Comparison of ENCODE assay signal across 8 cellular contexts in genomic region chr15:75130597-75131268, GRCh38.
DNase-seq lines count a peak whose midpoint lies in the region; ATAC-seq and TF ChIP-seq lines count a peak whose summit lies in the region.

No MANE protein-coding gene starts in this region.

- intact Hi-C loops in upper lobe of right lung (cut with DNase I), result no loop called here
- intact Hi-C loops in head of caudate nucleus (cut with DNase I), result no loop called here

- H3K36me3 Mint-ChIP-seq in T-helper 2 cell treated with Interferon-gamma antibody and Interleukin-4, amounts not matched to agents 5 μg/mL and 100 μg/mL, for 36 hours (ENCODE audit: low read depth), result peaks cover 6% of the 10 kb centered on the region

- DNase-seq in stimulated activated CD4-positive, alpha-beta T cell treated with anti-CD3 and anti-CD28 coated beads, Interleukin-15, amount 100 ng/mL, for 24 hours, result peak; percentile 16
- no peak for DNase-seq in stimulated activated CD4-positive, alpha-beta T cell treated with anti-CD3 and anti-CD28 coated beads, Interleukin-12 subunit alpha, Interleukin-12 subunit beta, amount 100 ng/mL, for 4 hours
- DNase-seq in T-helper 2 cell treated with Interferon-gamma antibody and Interleukin-4, amounts not matched to agents 5 μg/mL and 100 μg/mL, for 36 hours (ENCODE audit: low spot score), result peak; percentile 39
- DNase-seq in upper lobe of right lung (no peak), head of caudate nucleus (no peak), dermis blood vessel endothelial cell (no peak), HCEC 1CT (no peak)

- ATAC-seq in HG03045 (IDR thresholded peaks at IDR 0.05; ENCODE audit: unreplicated experiment) (peak; percentile 85), upper lobe of right lung (peak; percentile 55)

- peak overlapping the region; percentile 83 for H3K4me3 Mint-ChIP-seq in T-helper 2 cell treated with Interferon-gamma antibody and Interleukin-4, amounts not matched to agents 5 μg/mL and 100 μg/mL, for 36 hours

- no peaks in the 10 kb centered on the region for H3K9me3 ChIP-seq in upper lobe of right lung

- peak overlapping the region; percentile 90 for H3K27ac Mint-ChIP-seq in T-helper 2 cell treated with Interferon-gamma antibody and Interleukin-4, amounts not matched to agents 5 μg/mL and 100 μg/mL, for 36 hours

- no peak for TF ChIP-seq CTCF in upper lobe of right lung (IDR thresholded peaks at IDR 0.05)

- H3K4me1 ChIP-seq in upper lobe of right lung, result peaks cover 9% of the 10 kb centered on the region

- H3K4me3 ChIP-seq in upper lobe of right lung, result peak overlapping the region; percentile 14

- no peaks in the 10 kb centered on the region for H3K27me3 Mint-ChIP-seq in T-helper 2 cell treated with Interferon-gamma antibody and Interleukin-4, amounts not matched to agents 5 μg/mL and 100 μg/mL, for 36 hours (ENCODE audit: low read depth)

- H3K9me3 Mint-ChIP-seq in T-helper 2 cell treated with Interferon-gamma antibody and Interleukin-4, amounts not matched to agents 5 μg/mL and 100 μg/mL, for 36 hours, result no peaks in the 10 kb centered on the region

- H3K36me3 ChIP-seq in upper lobe of right lung, result no peaks in the 10 kb centered on the region

- H3K27me3 ChIP-seq in upper lobe of right lung, result no peaks in the 10 kb centered on the region

- H3K4me1 Mint-ChIP-seq in T-helper 2 cell treated with Interferon-gamma antibody and Interleukin-4, amounts not matched to agents 5 μg/mL and 100 μg/mL, for 36 hours (ENCODE audit: low read depth), result peaks cover 34% of the 10 kb centered on the region

- peak overlapping the region; percentile 6 for H3K27ac ChIP-seq in upper lobe of right lung

Comparison
In these comparisons a context has a peak if more than half of its experiments do, and no peak if none do; other contexts are left out.
1. DNase-seq: peak in stimulated activated CD4-positive, alpha-beta T cell treated with anti-CD3 and anti-CD28 coated beads, Interleukin-15, amount 100 ng/mL, for 24 hours (single experiment) and T-helper 2 cell treated with Interferon-gamma antibody and Interleukin-4, amounts not matched to agents 5 μg/mL and 100 μg/mL, for 36 hours (single experiment); none in stimulated activated CD4-positive, alpha-beta T cell treated with anti-CD3 and anti-CD28 coated beads, Interleukin-12 subunit alpha, Interleukin-12 subunit beta, amount 100 ng/mL, for 4 hours (single experiment), upper lobe of right lung (single experiment), head of caudate nucleus (0 of 42), dermis blood vessel endothelial cell (single experiment) and HCEC 1CT (single experiment).